In genomic region chr5:142522983-142523382, GRCh38 we compare ENCODE assay signal across 25 cellular contexts.
"Had no signal": no experiment of that assay in that cellular context is flagged by ENCODE, and none has a peak within 500 bp of the region (broad histone marks: within the 10 kb centered on the region; RNA-seq: fewer than 3 reads in every experiment).

No MANE protein-coding gene starts in this region.

- H3K4me3 Mint-ChIP-seq: naive thymus-derived CD8-positive, alpha-beta T cell; nephron; neural crest cell; stimulated activated memory B cell treated with anti-CD40 and anti-IgM and Interleukin-4, amounts not matched to agents 10 μg/mL and 1 μg/mL and 100 μg/mL, for 72 hours; stimulated activated naive CD8-positive, alpha-beta T cell treated with anti-CD3 and anti-CD28 coated beads, Interleukin-15, amount 100 ng/mL, for 72 hours had no signal

- H3K4me1 ChIP-seq: lower lobe of right lung, pancreas, prostate gland, tibial nerve, vagina had no signal

- H3K27me3 ChIP-seq: tibial nerve, upper lobe of left lung, vagina had no signal

- H3K36me3 Mint-ChIP-seq: stimulated activated memory B cell treated with anti-CD40 and anti-IgM and Interleukin-4, amounts not matched to agents 10 μg/mL and 1 μg/mL and 100 μg/mL, for 72 hours had no signal

- H3K9me3 ChIP-seq: lower lobe of right lung, pancreas, prostate gland, tibial nerve, upper lobe of left lung, vagina had no signal

- H3K27ac ChIP-seq: lower lobe of right lung, pancreas, prostate gland, tibial nerve, upper lobe of left lung, vagina had no signal

- H3K27me3 Mint-ChIP-seq: stimulated activated naive CD8-positive, alpha-beta T cell treated with anti-CD3 and anti-CD28 coated beads, Interleukin-15, amount 100 ng/mL, for 72 hours had no signal

- H3K4me3 ChIP-seq: lower lobe of right lung, pancreas, prostate gland, smooth muscle cell, tibial nerve, upper lobe of left lung, vagina had no signal

- H3K36me3 ChIP-seq: lower lobe of right lung, pancreas, prostate gland, tibial nerve, upper lobe of left lung, vagina had no signal

- H3K9me3 Mint-ChIP-seq: nephron; stimulated activated memory B cell treated with anti-CD40 and anti-IgM and Interleukin-4, amounts not matched to agents 10 μg/mL and 1 μg/mL and 100 μg/mL, for 72 hours; stimulated activated naive CD8-positive, alpha-beta T cell treated with anti-CD3 and anti-CD28 coated beads, Interleukin-15, amount 100 ng/mL, for 72 hours had no signal

- H3K27ac Mint-ChIP-seq: naive thymus-derived CD8-positive, alpha-beta T cell; nephron; stimulated activated memory B cell treated with anti-CD40 and anti-IgM and Interleukin-4, amounts not matched to agents 10 μg/mL and 1 μg/mL and 100 μg/mL, for 72 hours; stimulated activated naive CD8-positive, alpha-beta T cell treated with anti-CD3 and anti-CD28 coated beads, Interleukin-15, amount 100 ng/mL, for 72 hours had no signal

- H3K4me1 Mint-ChIP-seq: stimulated activated naive CD8-positive, alpha-beta T cell treated with anti-CD3 and anti-CD28 coated beads, Interleukin-15, amount 100 ng/mL, for 72 hours had no signal

- DNase-seq: hypothalamus; islet precursor cell; left ventricle myocardium superior; lower lobe of right lung; naive thymus-derived CD8-positive, alpha-beta T cell; nucleus accumbens; pancreas; posterior cingulate gyrus; retina; right cardiac atrium; stimulated activated CD4-positive, alpha-beta T cell treated with anti-CD3 and anti-CD28 coated beads, Interleukin-1b, Interleukin-23, amount 100 ng/mL, for 48 hours; stimulated activated CD4-positive, alpha-beta T cell treated with anti-CD3 and anti-CD28 coated beads, Interleukin-2, amount 100 ng/mL, for 48 hours; stimulated activated CD4-positive, alpha-beta T cell treated with anti-CD3 and anti-CD28 coated beads, Interleukin-4, amount 100 ng/mL, for 4 hours; stimulated activated CD8-positive, alpha-beta memory T cell treated with anti-CD3 and anti-CD28 coated beads, Interleukin-4, amount 100 ng/mL, for 48 hours; stimulated activated naive CD4-positive, alpha-beta T cell treated with Interleukin-2 at 50 U/mL for 16 hours; stimulated activated naive CD8-positive, alpha-beta T cell treated with anti-CD3 and anti-CD28 coated beads, Interleukin-15, amount 100 ng/mL, for 72 hours; substantia nigra; upper lobe of left lung had no signal

- H3K4me2 ChIP-seq: smooth muscle cell had no signal
